15 cellular contexts compared by ENCODE assay signal in genomic region chr7:46253500-46253899, GRCh38.
"Had no signal": no experiment of that assay in that cellular context is flagged by ENCODE, and none has a peak within 500 bp of the region (broad histone marks: within the 10 kb centered on the region; RNA-seq: fewer than 3 reads in every experiment).

No MANE protein-coding gene starts in this region.

- H3K4me1 ChIP-seq: heart left ventricle, prostate gland had no signal

- H3K27ac ChIP-seq: heart left ventricle, prostate gland, upper lobe of left lung had no signal

- ATAC-seq: activated T-cell treated with anti-CD3 and anti-CD28 coated beads, Interleukin-2, amount 50 U/mL, for 72 hours; heart left ventricle; naive thymus-derived CD4-positive, alpha-beta T cell; right cardiac atrium; stimulated activated naive CD8-positive, alpha-beta T cell treated with anti-CD3 and anti-CD28 coated beads, Interleukin-15, amount 100 ng/mL, for 72 hours had no signal

- H3K36me3 ChIP-seq: heart left ventricle, prostate gland, upper lobe of left lung had no signal

- DNase-seq: activated CD4-positive, alpha-beta T cell treated with anti-CD3 and anti-CD28 coated beads, Interleukin-2, amount 50 U/mL, for 4 hours; activated gamma-delta T cell; activated T-cell treated with anti-CD3 and anti-CD28 coated beads, Interleukin-2, amount 50 U/mL, for 72 hours; caudate nucleus; endodermal cell; erythroblast; heart left ventricle; mesenchymal stem cell; naive thymus-derived CD4-positive, alpha-beta T cell; right cardiac atrium; stimulated activated CD4-positive, alpha-beta T cell treated with anti-CD3 and anti-CD28 coated beads, Interleukin-15, amount 100 ng/mL, for 24 hours; stimulated activated CD4-positive, alpha-beta T cell treated with anti-CD3 and anti-CD28 coated beads, Interleukin-4, amount 100 ng/mL, for 1 hour; stimulated activated naive CD8-positive, alpha-beta T cell treated with anti-CD3 and anti-CD28 coated beads, Interleukin-15, amount 100 ng/mL, for 72 hours; upper lobe of left lung had no signal

- H3K4me3 ChIP-seq: heart left ventricle, prostate gland, upper lobe of left lung had no signal

- H3K9me3 ChIP-seq: prostate gland, upper lobe of left lung had no signal

- H3K27me3 ChIP-seq: heart left ventricle, upper lobe of left lung had no signal
